Comparison of ENCODE assay signal across 21 cellular contexts in genomic region chr7:155820246-155820645, GRCh38. TPM values are rescaled to one million over a fixed set of nuclear protein-coding genes. Genes with fewer than 3 reads are reported as not detected.
"Had no signal": no experiment of that assay in that cellular context is flagged by ENCODE, and none has a peak within 500 bp of the region (broad histone marks: within the 10 kb centered on the region; RNA-seq: fewer than 3 reads in every experiment).

No MANE protein-coding gene starts in this region.

- H3K4me2 ChIP-seq: KMS-11, SK-N-SH had no signal

- FAIRE-seq: RCC 7860 had no signal

- H3K27ac ChIP-seq: HL-60, KMS-11 had no signal

- H3K9me3 ChIP-seq: SK-N-SH had no signal

- H3K9ac ChIP-seq: KMS-11, SK-N-SH had no signal

- DNase-seq: Kasumi-1, MV-4-11, NCI-H1048, NCI-H1105, NCI-H1417, NCI-H1436 treated with DMSO at 0.1 percent for 48 hours, NCI-H1694, NCI-H187 treated with DMSO at 0.1 percent for 48 hours, NCI-H2029 treated with DMSO at 0.1 percent for 48 hours, NCI-H2227 treated with DMSO at 0.1 percent for 48 hours, NCI-H524, NCI-H526 treated with DMSO at 0.1 percent for 48 hours, NCI-H748 treated with DMSO at 0.1 percent for 48 hours, RPMI8226, SHP77, SK-N-SH, SW 1271 had no signal

RNA-seq across cellular contexts. Expression of gene SHH, which starts 8.0 kb away (rescaled TPM):
- total RNA-seq: M059J had no signal
- polyA plus RNA-seq: SK-N-SH had no signal
